ENCODE assay signal across 26 cellular contexts in the genomic region with DNA sequence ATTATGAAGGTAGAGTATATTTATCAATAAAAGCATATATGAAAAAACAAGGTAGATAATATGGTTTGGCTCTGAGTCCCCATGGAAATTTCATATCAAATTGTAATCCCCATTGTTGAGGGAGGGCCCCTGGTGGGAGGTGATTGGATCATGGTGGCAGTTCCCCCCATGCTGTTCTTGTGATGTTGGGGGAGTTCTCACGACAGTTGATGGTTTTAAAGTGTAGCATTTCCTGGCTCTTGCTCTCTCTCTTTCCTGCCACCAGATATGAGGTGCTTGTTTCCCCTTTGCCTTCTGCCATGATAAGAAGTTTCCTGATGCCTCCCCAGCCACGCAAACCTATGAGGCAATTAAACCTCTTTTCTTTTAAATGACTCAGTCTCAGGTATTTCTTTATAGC.
"Had no signal": no experiment of that assay in that cellular context is flagged by ENCODE, and none has a peak within 500 bp of the region (broad histone marks: within the 10 kb centered on the region; RNA-seq: fewer than 3 reads in every experiment).

No MANE protein-coding gene starts in this region.

- H3K4me3 Mint-ChIP-seq: naive thymus-derived CD8-positive, alpha-beta T cell; natural killer cell treated with Interleukin-12 subunit alpha and Interleukin-12 subunit beta and Interleukin-15 and Interleukin-18, amount 100 ng/mL, for 72 hours; nephron progenitor cell; neural crest cell; stimulated activated effector memory CD8-positive, alpha-beta T cell treated with anti-CD3 and anti-CD28 coated beads, Interleukin-12 subunit alpha, Interleukin-12 subunit beta, amount 100 ng/mL, for 72 hours; stimulated activated naive B cell treated with anti-CD40 and anti-IgM and Interleukin-4, amounts not matched to agents 10 μg/mL and 1 μg/mL and 100 μg/mL, for 72 hours; stimulated activated naive CD8-positive, alpha-beta T cell treated with anti-CD3 and anti-CD28 coated beads, Interleukin-15, Interleukin-2, amounts not matched to agents 100 ng/mL and 50 ng/mL, for 24 hours had no signal

- H3K36me3 Mint-ChIP-seq: naive thymus-derived CD8-positive, alpha-beta T cell; natural killer cell treated with Interleukin-12 subunit alpha and Interleukin-12 subunit beta and Interleukin-15 and Interleukin-18, amount 100 ng/mL, for 72 hours; stimulated activated effector memory CD8-positive, alpha-beta T cell treated with anti-CD3 and anti-CD28 coated beads, Interleukin-12 subunit alpha, Interleukin-12 subunit beta, amount 100 ng/mL, for 72 hours; stimulated activated naive B cell treated with anti-CD40 and anti-IgM and Interleukin-4, amounts not matched to agents 10 μg/mL and 1 μg/mL and 100 μg/mL, for 72 hours had no signal

- H3K4me3 ChIP-seq: pancreas, psoas muscle, right lobe of liver, sigmoid colon, stomach, thoracic aorta, thyroid gland, tibial nerve, upper lobe of left lung, vagina had no signal

- H3K4me1 Mint-ChIP-seq: naive thymus-derived CD8-positive, alpha-beta T cell; nephron progenitor cell; neural crest cell; stimulated activated effector memory CD8-positive, alpha-beta T cell treated with anti-CD3 and anti-CD28 coated beads, Interleukin-12 subunit alpha, Interleukin-12 subunit beta, amount 100 ng/mL, for 72 hours; stimulated activated naive B cell treated with anti-CD40 and anti-IgM and Interleukin-4, amounts not matched to agents 10 μg/mL and 1 μg/mL and 100 μg/mL, for 72 hours had no signal

- H3K36me3 ChIP-seq: neutrophil, pancreas, right lobe of liver, sigmoid colon, stomach, thoracic aorta, thyroid gland, tibial nerve, upper lobe of left lung, vagina had no signal

- H3K9me3 ChIP-seq: neutrophil, pancreas, right lobe of liver, sigmoid colon, thoracic aorta, thyroid gland had no signal

- DNase-seq: naive thymus-derived CD8-positive, alpha-beta T cell; nephron progenitor cell; nucleus accumbens; pancreas; psoas muscle; right cardiac atrium; right lobe of liver; sigmoid colon; small intestine; stimulated activated CD4-positive, alpha-beta T cell treated with anti-CD3 and anti-CD28 coated beads, Interleukin-15, amount 100 ng/mL, for 24 hours; stimulated activated CD4-positive, alpha-beta T cell treated with anti-CD3 and anti-CD28 coated beads, Interleukin-2, amount 100 ng/mL, for 24 hours; stimulated activated CD4-positive, alpha-beta T cell treated with anti-CD3 and anti-CD28 coated beads, Interleukin-2, amount 100 ng/mL, for 48 hours; stimulated activated CD4-positive, alpha-beta T cell treated with anti-CD3 and anti-CD28 coated beads, Interleukin-4, amount 100 ng/mL, for 24 hours; stimulated activated naive B cell treated with anti-CD40 and anti-IgM and Interleukin-4, amounts not matched to agents 10 μg/mL and 1 μg/mL and 100 μg/mL, for 72 hours; stimulated activated naive CD4-positive, alpha-beta T cell treated with Interleukin-2 at 50 U/mL for 16 hours; stomach; thyroid gland; upper lobe of left lung had no signal

- H3K27me3 Mint-ChIP-seq: naive thymus-derived CD8-positive, alpha-beta T cell; natural killer cell treated with Interleukin-12 subunit alpha and Interleukin-12 subunit beta and Interleukin-15 and Interleukin-18, amount 100 ng/mL, for 72 hours; stimulated activated naive B cell treated with anti-CD40 and anti-IgM and Interleukin-4, amounts not matched to agents 10 μg/mL and 1 μg/mL and 100 μg/mL, for 72 hours; stimulated activated naive CD8-positive, alpha-beta T cell treated with anti-CD3 and anti-CD28 coated beads, Interleukin-15, Interleukin-2, amounts not matched to agents 100 ng/mL and 50 ng/mL, for 24 hours had no signal

- H3K4me1 ChIP-seq: pancreas, sigmoid colon, stomach, tibial nerve, upper lobe of left lung, vagina had no signal

- H3K27me3 ChIP-seq: neutrophil, pancreas, right lobe of liver, sigmoid colon, stomach, thyroid gland, tibial nerve, upper lobe of left lung, vagina had no signal

- H3K27ac ChIP-seq: neutrophil, pancreas, psoas muscle, right lobe of liver, sigmoid colon, stomach, thoracic aorta, thyroid gland, tibial nerve, upper lobe of left lung, vagina had no signal

- ATAC-seq: naive thymus-derived CD8-positive, alpha-beta T cell; natural killer cell treated with Interleukin-12 subunit alpha and Interleukin-12 subunit beta and Interleukin-15 and Interleukin-18, amount 100 ng/mL, for 72 hours; pancreas; psoas muscle; right cardiac atrium; stimulated activated effector memory CD8-positive, alpha-beta T cell treated with anti-CD3 and anti-CD28 coated beads, Interleukin-12 subunit alpha, Interleukin-12 subunit beta, amount 100 ng/mL, for 72 hours; stimulated activated naive B cell treated with anti-CD40 and anti-IgM and Interleukin-4, amounts not matched to agents 10 μg/mL and 1 μg/mL and 100 μg/mL, for 72 hours had no signal

- H3K27ac Mint-ChIP-seq: naive thymus-derived CD8-positive, alpha-beta T cell; natural killer cell treated with Interleukin-12 subunit alpha and Interleukin-12 subunit beta and Interleukin-15 and Interleukin-18, amount 100 ng/mL, for 72 hours; nephron progenitor cell; stimulated activated effector memory CD8-positive, alpha-beta T cell treated with anti-CD3 and anti-CD28 coated beads, Interleukin-12 subunit alpha, Interleukin-12 subunit beta, amount 100 ng/mL, for 72 hours; stimulated activated naive B cell treated with anti-CD40 and anti-IgM and Interleukin-4, amounts not matched to agents 10 μg/mL and 1 μg/mL and 100 μg/mL, for 72 hours; stimulated activated naive CD8-positive, alpha-beta T cell treated with anti-CD3 and anti-CD28 coated beads, Interleukin-15, Interleukin-2, amounts not matched to agents 100 ng/mL and 50 ng/mL, for 24 hours had no signal
